In genomic region chr14:47246367-47246766, GRCh38 we compare ENCODE assay signal across 31 cellular contexts.
A peak's percentile ranks its signal among the peaks of the same experiment; 100 is the strongest.
DNase-seq lines count a peak whose midpoint lies in the region; ATAC-seq and TF ChIP-seq lines count a peak whose summit lies in the region.
"Had no signal": no experiment of that assay in that cellular context is flagged by ENCODE, and none has a peak within 500 bp of the region (broad histone marks: within the 10 kb centered on the region; RNA-seq: fewer than 3 reads in every experiment).

No MANE protein-coding gene starts in this region.

- H3K36me3 ChIP-seq in PC-3 (ENCODE audit: low read depth, low read length): no peaks in the 10 kb centered on the region
- no peaks in the 10 kb centered on the region for H3K36me3 ChIP-seq in RWPE2 (ENCODE audit: low read depth)
- H3K36me3 ChIP-seq: BE2C; BLaER1; BLaER1 treated with 17β-estradiol and CSF1 and Interleukin-3, amounts not matched to agents 10 nM and 100 nM had no signal

- POLR2A ChIA-PET in PC-3 (lab: Charles Lee; ENCODE audit: unreplicated experiment): no interaction called here

- H3K4me1 ChIP-seq in PC-3 (ENCODE audit: insufficient read depth, low read length) (no peaks in the 10 kb centered on the region), RWPE2 (ENCODE audit: insufficient read depth, poor library complexity, severe bottlenecking) (no peaks in the 10 kb centered on the region)
- H3K4me1 ChIP-seq: A549; BE2C; BLaER1; BLaER1 treated with 17β-estradiol and CSF1 and Interleukin-3, amounts not matched to agents 10 nM and 100 nM; Caco-2 had no signal

- no peaks in the 10 kb centered on the region for H3K79me2 ChIP-seq in PC-3 (ENCODE audit: low read length)

- no peaks in the 10 kb centered on the region for H3K27me3 ChIP-seq in PC-3 (ENCODE audit: low read length)
- H3K27me3 ChIP-seq in RWPE2 (ENCODE audit: insufficient read depth, poor library complexity, severe bottlenecking): peaks cover 4% of the 10 kb centered on the region
- H3K27me3 ChIP-seq: BE2C; BLaER1; BLaER1 treated with 17β-estradiol and CSF1 and Interleukin-3, amounts not matched to agents 10 nM and 100 nM had no signal

- no peak for TF ChIP-seq CTCF in PC-3 (conservative IDR thresholded peaks at IDR 0.05; ENCODE audit: low read depth, low read length)
- TF ChIP-seq CTCF in RWPE2 (IDR thresholded peaks at IDR 0.05; ENCODE audit: poor library complexity, severe bottlenecking): no peak

- H3K9me2 ChIP-seq in PC-3 (replicated peaks; ENCODE audit: low read length): no peaks in the 10 kb centered on the region

- H3K4me3 ChIP-seq in PC-3 (ENCODE audit: low read length) (no peak overlapping the region), RWPE2 (ENCODE audit: severe bottlenecking) (no peak overlapping the region)
- H3K4me3 ChIP-seq: A549; BLaER1; BLaER1 treated with 17β-estradiol and CSF1 and Interleukin-3, amounts not matched to agents 10 nM and 100 nM had no signal

- intact Hi-C loops in PC-3 (cut with micrococcal nuclease): no loop called here

- CTCF ChIA-PET in PC-3 (lab: Charles Lee): no interaction called here

- H2AFZ ChIP-seq in PC-3 (ENCODE audit: low read length): no peak overlapping the region

- H3K9me3 ChIP-seq in PC-3 (ENCODE audit: low read length) (no peaks in the 10 kb centered on the region), RWPE2 (ENCODE audit: severe bottlenecking) (no peaks in the 10 kb centered on the region)
- H3K9me3 ChIP-seq: A549, BE2C, BLaER1, Caco-2 had no signal

- no peak overlapping the region for H3K27ac ChIP-seq in PC-3 (ENCODE audit: low read length)
- H3K27ac ChIP-seq in RWPE2 (ENCODE audit: poor library complexity, severe bottlenecking): no peak overlapping the region
- H3K27ac ChIP-seq: 22Rv1; A549; BLaER1; BLaER1 treated with 17β-estradiol and CSF1 and Interleukin-3, amounts not matched to agents 10 nM and 100 nM; C4-2B had no signal

- BruUV-seq in PC-3 (replicated peaks; lab: Mats Ljungman, UMichigan): no TSS peak

- no peak overlapping the region for H3K9ac ChIP-seq in PC-3 (ENCODE audit: low read length)
- H3K9ac ChIP-seq: BLaER1; BLaER1 treated with 17β-estradiol and CSF1 and Interleukin-3, amounts not matched to agents 10 nM and 100 nM had no signal

- no peaks in the 10 kb centered on the region for H3F3A ChIP-seq in PC-3 (ENCODE audit: low read length, unreplicated experiment)

- no peaks in the 10 kb centered on the region for H4K20me1 ChIP-seq in PC-3 (ENCODE audit: low read length)
- H4K20me1 ChIP-seq: BLaER1; BLaER1 treated with 17β-estradiol and CSF1 and Interleukin-3, amounts not matched to agents 10 nM and 100 nM had no signal

- H3K4me2 ChIP-seq in PC-3 (ENCODE audit: low read length): no peak overlapping the region
- H3K4me2 ChIP-seq: A549; BLaER1; BLaER1 treated with 17β-estradiol and CSF1 and Interleukin-3, amounts not matched to agents 10 nM and 100 nM had no signal

- ATAC-seq in PC-3 (peak; percentile 56), RWPE2 (ENCODE audit: low read depth) (peak; percentile 53; the same call in 1 of the 3 replicates), HG03565 (IDR thresholded peaks at IDR 0.05; ENCODE audit: unreplicated experiment) (no peak)
- ATAC-seq: A549; CD8-positive, alpha-beta T cell had no signal

- DNase-seq in PC-3: peak; percentile 28
- no peak for DNase-seq in RWPE2 (ENCODE audit: low spot score)
- DNase-seq in hepatic stellate cell (ENCODE audit: low spot score): peak; percentile 42
- DNase-seq in NCI-H1092 (lab: John Stamatoyannopoulos, UW): no peak
- no peak for DNase-seq in NCI-H524 treated with DMSO at 0.1 percent for 48 hours (lab: John Stamatoyannopoulos, UW)
- DNase-seq: 8988T; ACHN; AML-193; BE2C; C1 segment of cervical spinal cord; Caco-2; Calu3; CD4-positive, alpha-beta memory T cell; CD4-positive, alpha-beta T cell; CD4-positive, CD25-positive, alpha-beta regulatory T cell; CD8-positive, alpha-beta memory T cell; CD8-positive, alpha-beta T cell; COR-L47; DMS 273 treated with DMSO at 0.1 percent for 48 hours; DMS153; DMS53; DMS79; DMS79 treated with DMSO at 0.1 percent for 48 hours; DND-41; EL had no signal

Comparison
In these comparisons a context has a peak if more than half of its experiments do, and no peak if none do; other contexts are left out.
1. DNase-seq: peak in PC-3 (single experiment) and hepatic stellate cell (single experiment); none in RWPE2 (single experiment), NCI-H1092 (single experiment) and NCI-H524 treated with DMSO at 0.1 percent for 48 hours (single experiment).